ENCODE assay signal across 20 cellular contexts in the genomic region with DNA sequence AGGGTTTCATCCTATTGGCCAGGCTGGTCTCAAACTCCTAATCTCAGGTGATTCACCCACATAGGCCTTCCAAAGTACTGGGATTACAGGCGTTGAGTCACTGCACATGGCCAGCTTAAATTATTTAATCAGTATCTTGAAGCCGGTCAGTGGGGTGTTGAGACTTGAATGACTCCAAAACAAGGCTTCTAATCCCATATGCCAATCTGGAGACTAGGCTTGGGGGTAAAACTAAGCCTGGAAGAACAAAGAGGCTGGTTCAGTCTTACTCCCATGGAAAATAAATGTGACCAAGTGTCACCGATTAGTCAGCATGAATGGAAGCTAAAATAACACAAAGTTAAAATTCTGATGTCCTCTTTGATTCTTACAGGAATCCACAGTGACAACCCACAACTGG.
A peak's percentile ranks its signal among the peaks of the same experiment; 100 is the strongest.
DNase-seq lines count a peak whose midpoint lies in the region; ATAC-seq and TF ChIP-seq lines count a peak whose summit lies in the region.
"Had no signal": no experiment of that assay in that cellular context is flagged by ENCODE, and none has a peak within 500 bp of the region (broad histone marks: within the 10 kb centered on the region; RNA-seq: fewer than 3 reads in every experiment).

No MANE protein-coding gene starts in this region.

- BruUV-seq in MCF 10A (replicated peaks; lab: Mats Ljungman, UMichigan): no TSS peak

- H3K56ac ChIP-seq in mesendoderm (ENCODE audit: low read length): no peak overlapping the region

- TF ChIP-seq POLR2A in breast epithelium (IDR thresholded peaks at IDR 0.05): no peak

- H2AK5ac ChIP-seq in mesendoderm (ENCODE audit: low read length): no peak overlapping the region

- H4K8ac ChIP-seq in mesendoderm (ENCODE audit: low read depth, low read length): no peak overlapping the region

- H3K79me1 ChIP-seq in mesendoderm (ENCODE audit: low read length): no peaks in the 10 kb centered on the region

- no peaks in the 10 kb centered on the region for H3K9me3 ChIP-seq in breast epithelium
- H3K9me3 ChIP-seq: left ventricle myocardium inferior, prostate gland, stomach, uterus had no signal

- no peaks in the 10 kb centered on the region for H3K9me3 Mint-ChIP-seq in MCF 10A (ENCODE audit: unreplicated experiment)
- no peaks in the 10 kb centered on the region for H3K9me3 Mint-ChIP-seq in activated naive CD8-positive, alpha-beta T cell (ENCODE audit: low read depth)
- H3K9me3 Mint-ChIP-seq in memory B cell: no peaks in the 10 kb centered on the region
- H3K9me3 Mint-ChIP-seq: activated naive CD4-positive, alpha-beta T cell treated with anti-CD3 and anti-CD28 coated beads, Interleukin-2, amount 10 ng/mL, durations not matched to agents 7 days and 5 days; natural killer cell; WTC11 had no signal

- H3K4me3 ChIP-seq in breast epithelium (no peak overlapping the region), mesendoderm (ENCODE audit: low read length) (no peak overlapping the region)
- H3K4me3 ChIP-seq: cardiac muscle cell, GM12878, left ventricle myocardium inferior, prostate gland, stomach, uterus had no signal

- H3K79me2 ChIP-seq in mesendoderm (ENCODE audit: control insufficient read depth, insufficient read depth, low read length): no peaks in the 10 kb centered on the region

- H3K27me3 ChIP-seq in breast epithelium (no peaks in the 10 kb centered on the region), mesendoderm (ENCODE audit: insufficient read depth, low read length, poor library complexity) (no peaks in the 10 kb centered on the region)
- H3K27me3 ChIP-seq: cardiac muscle cell, stomach, uterus had no signal

- DNase-seq in breast epithelium (ENCODE audit: low spot score in 2 of 2): no peak
- no peak for DNase-seq in MCF 10A (ENCODE audit: unreplicated experiment)
- DNase-seq in memory B cell (ENCODE audit: low spot score in 2 of 2): no peak
- no peak for DNase-seq in NCI-H345 treated with DMSO at 0.1 percent for 48 hours (lab: John Stamatoyannopoulos, UW; ENCODE audit: unreplicated experiment)
- DNase-seq in mesendoderm: no peak
- no peak for DNase-seq in caudate nucleus (lab: John Stamatoyannopoulos, UW)
- DNase-seq in posterior cingulate gyrus: no peak
- DNase-seq: activated naive CD4-positive, alpha-beta T cell treated with anti-CD3 and anti-CD28 coated beads, Interleukin-2, amount 10 ng/mL, durations not matched to agents 7 days and 5 days; effector CD8-positive, alpha-beta T cell; left ventricle myocardium inferior; natural killer cell; Right ventricle myocardium superior; stomach; T-helper 17 cell; uterus had no signal

- TF ChIP-seq CTCF in breast epithelium (IDR thresholded peaks at IDR 0.05): no peak
- no peak for TF ChIP-seq CTCF in MCF 10A (IDR thresholded peaks at IDR 0.05; ENCODE audit: unreplicated experiment)

- H3K27ac ChIP-seq in breast epithelium (peak overlapping the region; percentile 19 to 73), mesendoderm (ENCODE audit: low read depth, low read length) (no peak overlapping the region), caudate nucleus (ENCODE audit: low read depth, low read length) (no peak overlapping the region)
- H3K27ac ChIP-seq: left ventricle myocardium inferior, prostate gland, uterus had no signal

- no peak overlapping the region for H3K27ac Mint-ChIP-seq in MCF 10A (ENCODE audit: low read depth, unreplicated experiment)
- peak overlapping the region; percentile 90 for H3K27ac Mint-ChIP-seq in activated naive CD8-positive, alpha-beta T cell
- peak overlapping the region; percentile 70 for H3K27ac Mint-ChIP-seq in memory B cell
- H3K27ac Mint-ChIP-seq: activated naive CD4-positive, alpha-beta T cell treated with anti-CD3 and anti-CD28 coated beads, Interleukin-2, amount 10 ng/mL, durations not matched to agents 7 days and 5 days; natural killer cell; T-helper 17 cell had no signal

- no peak overlapping the region for H3K9ac ChIP-seq in mesendoderm (ENCODE audit: low read length)

- H3K4me1 Mint-ChIP-seq in MCF 10A (ENCODE audit: insufficient read depth, unreplicated experiment) (peaks cover 24% of the 10 kb centered on the region), memory B cell (peaks cover 54% of the 10 kb centered on the region)
- H3K4me1 Mint-ChIP-seq in activated naive CD8-positive, alpha-beta T cell (ENCODE audit: low read depth): peaks cover 99% of the 10 kb centered on the region

- no peak overlapping the region for H3K23ac ChIP-seq in mesendoderm (ENCODE audit: low read length)

- H3K4me2 ChIP-seq in mesendoderm (ENCODE audit: low read length): no peak overlapping the region

- no peak overlapping the region for H2BK5ac ChIP-seq in mesendoderm (ENCODE audit: low read length)

- H3K4me3 Mint-ChIP-seq in MCF 10A (ENCODE audit: unreplicated experiment): no peak overlapping the region
- no peak overlapping the region for H3K4me3 Mint-ChIP-seq in activated naive CD8-positive, alpha-beta T cell
- H3K4me3 Mint-ChIP-seq in memory B cell: no peak overlapping the region
- H3K4me3 Mint-ChIP-seq: activated naive CD4-positive, alpha-beta T cell treated with anti-CD3 and anti-CD28 coated beads, Interleukin-2, amount 10 ng/mL, durations not matched to agents 7 days and 5 days; natural killer cell; T-helper 17 cell; WTC11 had no signal

- CTCF ChIA-PET in MCF 10A (lab: Yijun Ruan, JAX): interaction anchor here (0.5 to 0.9 kb wide), 2 partner anchors 15 to 356 kb away, joined by 3 to 4 read pairs; no protein-coding TSS in a partner anchor

- POLR2A ChIA-PET in MCF 10A (lab: Yijun Ruan, JAX): no interaction called here

- H3K27me3 Mint-ChIP-seq in MCF 10A (ENCODE audit: insufficient read depth, unreplicated experiment): no peaks in the 10 kb centered on the region
- no peaks in the 10 kb centered on the region for H3K27me3 Mint-ChIP-seq in activated naive CD8-positive, alpha-beta T cell
- H3K27me3 Mint-ChIP-seq in memory B cell: no peaks in the 10 kb centered on the region
- H3K27me3 Mint-ChIP-seq: activated naive CD4-positive, alpha-beta T cell treated with anti-CD3 and anti-CD28 coated beads, Interleukin-2, amount 10 ng/mL, durations not matched to agents 7 days and 5 days; T-helper 17 cell had no signal

- H2BK15ac ChIP-seq in mesendoderm (replicated peaks; ENCODE audit: low read depth): no peak overlapping the region

- no peaks in the 10 kb centered on the region for H3K36me3 Mint-ChIP-seq in MCF 10A (ENCODE audit: insufficient read depth, unreplicated experiment)
- peaks cover 9% of the 10 kb centered on the region for H3K36me3 Mint-ChIP-seq in activated naive CD8-positive, alpha-beta T cell
- peaks cover 14% of the 10 kb centered on the region for H3K36me3 Mint-ChIP-seq in memory B cell
- H3K36me3 Mint-ChIP-seq: natural killer cell, WTC11 had no signal

- ATAC-seq in memory B cell (ENCODE audit: low read depth): no peak
- ATAC-seq: GM12878, natural killer cell, T-helper 17 cell, WTC11 had no signal

- no CpG with 5 or more reads among the region's 3 CpGs for WGBS in mesendoderm (ENCODE audit: extremely low coverage, insufficient coverage, low lambda C conversion rate)

- H4K5ac ChIP-seq in mesendoderm (ENCODE audit: low read length): no peak overlapping the region

- H3K36me3 ChIP-seq in breast epithelium (no peaks in the 10 kb centered on the region), mesendoderm (ENCODE audit: control insufficient read depth, insufficient read depth, low read length) (no peaks in the 10 kb centered on the region)
- H3K36me3 ChIP-seq: cardiac muscle cell, left ventricle myocardium inferior, prostate gland, stomach, uterus had no signal

- H2BK120ac ChIP-seq in mesendoderm (ENCODE audit: low read depth, low read length): no peak overlapping the region

- no peak overlapping the region for H3K4ac ChIP-seq in mesendoderm (ENCODE audit: low read depth, low read length)

- intact Hi-C loops in breast epithelium (cut with DNase I; ENCODE audit: low total_unique reads): no loop called here
- intact Hi-C loops in MCF 10A (cut with micrococcal nuclease): no loop called here
- intact Hi-C loops in posterior cingulate gyrus (cut with DNase I): no loop called here

- no peak overlapping the region for H3K18ac ChIP-seq in mesendoderm (ENCODE audit: low read length)

- peaks cover 0 to 9% of the 10 kb centered on the region in 2 donors for H3K4me1 ChIP-seq in breast epithelium
- no peaks in the 10 kb centered on the region for H3K4me1 ChIP-seq in mesendoderm (ENCODE audit: control insufficient read depth, low read depth, low read length)
- H3K4me1 ChIP-seq: prostate gland, uterus had no signal

Comparison
In these comparisons a context has a peak if more than half of its experiments do, and no peak if none do; other contexts are left out.
1. H3K27ac ChIP-seq: peak in breast epithelium (2 of 2); none in mesendoderm (single experiment) and caudate nucleus (single experiment).